Comparison of ENCODE assay signal across 25 cellular contexts in genomic region chr10:17351506-17351905, GRCh38.
"Had no signal": no experiment of that assay in that cellular context is flagged by ENCODE, and none has a peak within 500 bp of the region (broad histone marks: within the 10 kb centered on the region; RNA-seq: fewer than 3 reads in every experiment).

No MANE protein-coding gene starts in this region.

- H3K27ac ChIP-seq: colonic mucosa, esophagus muscularis mucosa, foreskin keratinocyte, gastroesophageal sphincter, heart left ventricle, hepatocyte, left lung, lower lobe of right lung had no signal

- H3K27me3 Mint-ChIP-seq: dendritic cell treated with granulocyte-macrophage colony-stimulating factor and Interleukin-4, amounts not matched to agents 40 ng/mL and 50 ng/mL, for 4 days had no signal

- H3K4me2 ChIP-seq: hepatocyte had no signal

- H3K27ac Mint-ChIP-seq: dendritic cell treated with granulocyte-macrophage colony-stimulating factor and Interleukin-4, amounts not matched to agents 40 ng/mL and 50 ng/mL, for 4 days; effector memory CD8-positive, alpha-beta T cell; endodermal cell; immature natural killer cell; naive B cell had no signal

- H2AFZ ChIP-seq: hepatocyte had no signal

- ATAC-seq: effector memory CD8-positive, alpha-beta T cell; foreskin keratinocyte; gastroesophageal sphincter; heart left ventricle; left cardiac atrium; left lung; left ventricle myocardium superior; lower lobe of right lung; mucosa of descending colon had no signal

- H3K4me3 Mint-ChIP-seq: dendritic cell treated with granulocyte-macrophage colony-stimulating factor and Interleukin-4, amounts not matched to agents 40 ng/mL and 50 ng/mL, for 4 days; effector memory CD8-positive, alpha-beta T cell; endodermal cell; immature natural killer cell; mesothelial cell of epicardium; naive B cell had no signal

- H3K4me1 ChIP-seq: colonic mucosa, left lung had no signal

- H3K4me1 Mint-ChIP-seq: immature natural killer cell, naive B cell had no signal

- H3K79me2 ChIP-seq: hepatocyte had no signal

- H3K9me3 Mint-ChIP-seq: dendritic cell treated with granulocyte-macrophage colony-stimulating factor and Interleukin-4, amounts not matched to agents 40 ng/mL and 50 ng/mL, for 4 days; endodermal cell; immature natural killer cell had no signal

- H3K27me3 ChIP-seq: colonic mucosa, esophagus muscularis mucosa, foreskin keratinocyte, heart left ventricle, hepatocyte, left lung had no signal

- H3K9me3 ChIP-seq: colonic mucosa, esophagus muscularis mucosa, gastroesophageal sphincter, heart left ventricle, lower lobe of right lung, mucosa of descending colon had no signal

- H3K36me3 Mint-ChIP-seq: mesothelial cell of epicardium, naive B cell had no signal

- H3K4me3 ChIP-seq: colonic mucosa, esophagus muscularis mucosa, gastroesophageal sphincter, heart left ventricle, hepatocyte, left lung, lower lobe of right lung, mucosa of descending colon had no signal

- DNase-seq: colonic mucosa; cortex of kidney; effector CD8-positive, alpha-beta T cell; effector memory CD8-positive, alpha-beta T cell; endodermal cell; erythroblast; foreskin keratinocyte; heart left ventricle; hypothalamus; immature natural killer cell; islet precursor cell; left cardiac atrium; left lung; left ventricle myocardium superior; lower lobe of right lung; mesenchymal stem cell; mucosa of descending colon; naive B cell had no signal

- H3K36me3 ChIP-seq: colonic mucosa, esophagus muscularis mucosa, gastroesophageal sphincter, heart left ventricle, left lung, lower lobe of right lung had no signal

- FAIRE-seq: endometrium, frontal cortex had no signal
